ENCODE assay signal across 19 cellular contexts in the genomic region with DNA sequence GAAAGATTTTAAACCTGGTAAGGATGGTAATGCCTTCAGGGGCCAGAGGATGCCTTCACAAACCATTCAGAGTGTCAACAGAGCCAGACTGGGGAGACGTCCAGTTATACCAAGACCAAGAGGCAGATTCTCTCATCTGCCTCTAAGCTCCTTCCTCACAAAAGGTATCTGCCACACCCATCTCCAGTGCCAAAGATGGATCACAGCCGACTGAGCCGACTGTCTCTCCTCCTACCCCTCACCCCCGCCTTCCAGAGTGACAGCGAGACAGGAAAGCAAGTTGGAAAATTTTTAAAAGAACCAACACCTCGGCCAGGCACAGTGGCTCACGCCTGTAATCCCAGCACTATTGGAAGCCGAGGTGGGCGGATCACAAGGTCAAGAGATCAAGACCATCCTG.
DNase-seq lines count a peak whose midpoint lies in the region; ATAC-seq and TF ChIP-seq lines count a peak whose summit lies in the region.
"Had no signal": no experiment of that assay in that cellular context is flagged by ENCODE, and none has a peak within 500 bp of the region (broad histone marks: within the 10 kb centered on the region; RNA-seq: fewer than 3 reads in every experiment).

No MANE protein-coding gene starts in this region.

- H3K9me3 ChIP-seq in thymus (ENCODE audit: control insufficient read depth): no peaks in the 10 kb centered on the region
- H3K9me3 ChIP-seq: adrenal gland had no signal

- no peak overlapping the region for H3K4me3 ChIP-seq in thymus (ENCODE audit: low read length)
- H3K4me3 ChIP-seq: adrenal gland, cardiac muscle cell had no signal

- no peaks in the 10 kb centered on the region for H3K36me3 ChIP-seq in thymus (ENCODE audit: control insufficient read depth, insufficient read depth)
- H3K36me3 ChIP-seq: adrenal gland, cardiac muscle cell had no signal

- 84% methylated on average over 9 of the region's 9 CpGs for WGBS in thymus

- no peaks in the 10 kb centered on the region for H3K4me1 ChIP-seq in thymus (ENCODE audit: control insufficient read depth, insufficient read depth, low read length)

- H3K27ac ChIP-seq in epithelial cell of prostate (peak overlapping the region; percentile 87), thymus (ENCODE audit: low read depth) (peak overlapping the region; percentile 50)
- H3K27ac ChIP-seq: HL-60 had no signal

- DNase-seq in NCI-H69 (lab: John Stamatoyannopoulos, UW) (peak; percentile 23), epithelial cell of prostate (ENCODE audit: low read depth, low spot score) (no peak), myocyte (ENCODE audit: low read depth) (peak; percentile 45)
- DNase-seq: activated B cell treated with CpG ODN at 0.5 μM for 24 hours; adrenal gland; AML-193; COR-L47; effector CD4-positive, alpha-beta T cell; H7; NCI-H187 treated with DMSO at 0.1 percent for 48 hours; NCI-H446; Right ventricle myocardium superior; stimulated activated naive CD4-positive, alpha-beta T cell had no signal

- no peaks in the 10 kb centered on the region for H3K27me3 ChIP-seq in thymus (ENCODE audit: control insufficient read depth, insufficient read depth)
- H3K27me3 ChIP-seq: adrenal gland, cardiac muscle cell had no signal

- no peak for ATAC-seq in GM19397 (IDR thresholded peaks at IDR 0.05; ENCODE audit: unreplicated experiment)
- no peak for ATAC-seq in SK-N-SH treated with all-trans-retinoic acid at 6 μM for 48 hours
- no peak for ATAC-seq in HG03354 (IDR thresholded peaks at IDR 0.05; ENCODE audit: poor library complexity, severe bottlenecking, unreplicated experiment)

TF ChIP-seq in SK-N-SH treated with all-trans-retinoic acid at 6 μM for 48 hours, 23 proteins besides CTCF, POLR2A, EP300 and RAD21:
- TF ChIP-seq, protein P1, sequence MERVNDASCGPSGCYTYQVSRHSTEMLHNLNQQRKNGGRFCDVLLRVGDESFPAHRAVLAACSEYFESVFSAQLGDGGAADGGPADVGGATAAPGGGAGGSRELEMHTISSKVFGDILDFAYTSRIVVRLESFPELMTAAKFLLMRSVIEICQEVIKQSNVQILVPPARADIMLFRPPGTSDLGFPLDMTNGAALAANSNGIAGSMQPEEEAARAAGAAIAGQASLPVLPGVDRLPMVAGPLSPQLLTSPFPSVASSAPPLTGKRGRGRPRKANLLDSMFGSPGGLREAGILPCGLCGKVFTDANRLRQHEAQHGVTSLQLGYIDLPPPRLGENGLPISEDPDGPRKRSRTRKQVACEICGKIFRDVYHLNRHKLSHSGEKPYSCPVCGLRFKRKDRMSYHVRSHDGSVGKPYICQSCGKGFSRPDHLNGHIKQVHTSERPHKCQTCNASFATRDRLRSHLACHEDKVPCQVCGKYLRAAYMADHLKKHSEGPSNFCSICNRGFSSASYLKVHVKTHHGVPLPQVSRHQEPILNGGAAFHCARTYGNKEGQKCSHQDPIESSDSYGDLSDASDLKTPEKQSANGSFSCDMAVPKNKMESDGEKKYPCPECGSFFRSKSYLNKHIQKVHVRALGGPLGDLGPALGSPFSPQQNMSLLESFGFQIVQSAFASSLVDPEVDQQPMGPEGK (CRISPR knock-in tag; IDR thresholded peaks at IDR 0.05; ENCODE audit: borderline replicate concordance): no peak
- TF ChIP-seq, protein P2, sequence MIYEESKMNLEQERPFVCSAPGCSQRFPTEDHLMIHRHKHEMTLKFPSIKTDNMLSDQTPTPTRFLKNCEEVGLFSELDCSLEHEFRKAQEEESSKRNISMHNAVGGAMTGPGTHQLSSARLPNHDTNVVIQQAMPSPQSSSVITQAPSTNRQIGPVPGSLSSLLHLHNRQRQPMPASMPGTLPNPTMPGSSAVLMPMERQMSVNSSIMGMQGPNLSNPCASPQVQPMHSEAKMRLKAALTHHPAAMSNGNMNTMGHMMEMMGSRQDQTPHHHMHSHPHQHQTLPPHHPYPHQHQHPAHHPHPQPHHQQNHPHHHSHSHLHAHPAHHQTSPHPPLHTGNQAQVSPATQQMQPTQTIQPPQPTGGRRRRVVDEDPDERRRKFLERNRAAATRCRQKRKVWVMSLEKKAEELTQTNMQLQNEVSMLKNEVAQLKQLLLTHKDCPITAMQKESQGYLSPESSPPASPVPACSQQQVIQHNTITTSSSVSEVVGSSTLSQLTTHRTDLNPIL (CRISPR knock-in tag; IDR thresholded peaks at IDR 0.05; ENCODE audit: low read depth): no peak
- TF ChIP-seq CSDC2 (CRISPR knock-in tag; IDR thresholded peaks at IDR 0.05): no peak
- TF ChIP-seq PPARA (CRISPR knock-in tag; IDR thresholded peaks at IDR 0.05; ENCODE audit: borderline replicate concordance): no peak
- TF ChIP-seq, protein P3, sequence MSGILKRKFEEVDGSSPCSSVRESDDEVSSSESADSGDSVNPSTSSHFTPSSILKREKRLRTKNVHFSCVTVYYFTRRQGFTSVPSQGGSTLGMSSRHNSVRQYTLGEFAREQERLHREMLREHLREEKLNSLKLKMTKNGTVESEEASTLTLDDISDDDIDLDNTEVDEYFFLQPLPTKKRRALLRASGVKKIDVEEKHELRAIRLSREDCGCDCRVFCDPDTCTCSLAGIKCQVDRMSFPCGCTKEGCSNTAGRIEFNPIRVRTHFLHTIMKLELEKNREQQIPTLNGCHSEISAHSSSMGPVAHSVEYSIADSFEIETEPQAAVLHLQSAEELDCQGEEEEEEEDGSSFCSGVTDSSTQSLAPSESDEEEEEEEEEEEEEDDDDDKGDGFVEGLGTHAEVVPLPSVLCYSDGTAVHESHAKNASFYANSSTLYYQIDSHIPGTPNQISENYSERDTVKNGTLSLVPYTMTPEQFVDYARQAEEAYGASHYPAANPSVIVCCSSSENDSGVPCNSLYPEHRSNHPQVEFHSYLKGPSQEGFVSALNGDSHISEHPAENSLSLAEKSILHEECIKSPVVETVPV (CRISPR knock-in tag; IDR thresholded peaks at IDR 0.05): no peak
- TF ChIP-seq OSR1 (CRISPR knock-in tag; IDR thresholded peaks at IDR 0.05): no peak
- TF ChIP-seq ESRRG (CRISPR knock-in tag; IDR thresholded peaks at IDR 0.05): no peak
- TF ChIP-seq ISL1 (CRISPR knock-in tag; IDR thresholded peaks at IDR 0.05): no peak
- TF ChIP-seq ZFP3 (CRISPR knock-in tag; IDR thresholded peaks at IDR 0.05): no peak
- TF ChIP-seq GLIS3 (CRISPR knock-in tag; IDR thresholded peaks at IDR 0.05): no peak
- TF ChIP-seq ZNF70 (CRISPR knock-in tag; IDR thresholded peaks at IDR 0.05): no peak
- TF ChIP-seq BACH2 (CRISPR knock-in tag; IDR thresholded peaks at IDR 0.05; ENCODE audit: borderline replicate concordance): no peak
- TF ChIP-seq, protein P4, sequence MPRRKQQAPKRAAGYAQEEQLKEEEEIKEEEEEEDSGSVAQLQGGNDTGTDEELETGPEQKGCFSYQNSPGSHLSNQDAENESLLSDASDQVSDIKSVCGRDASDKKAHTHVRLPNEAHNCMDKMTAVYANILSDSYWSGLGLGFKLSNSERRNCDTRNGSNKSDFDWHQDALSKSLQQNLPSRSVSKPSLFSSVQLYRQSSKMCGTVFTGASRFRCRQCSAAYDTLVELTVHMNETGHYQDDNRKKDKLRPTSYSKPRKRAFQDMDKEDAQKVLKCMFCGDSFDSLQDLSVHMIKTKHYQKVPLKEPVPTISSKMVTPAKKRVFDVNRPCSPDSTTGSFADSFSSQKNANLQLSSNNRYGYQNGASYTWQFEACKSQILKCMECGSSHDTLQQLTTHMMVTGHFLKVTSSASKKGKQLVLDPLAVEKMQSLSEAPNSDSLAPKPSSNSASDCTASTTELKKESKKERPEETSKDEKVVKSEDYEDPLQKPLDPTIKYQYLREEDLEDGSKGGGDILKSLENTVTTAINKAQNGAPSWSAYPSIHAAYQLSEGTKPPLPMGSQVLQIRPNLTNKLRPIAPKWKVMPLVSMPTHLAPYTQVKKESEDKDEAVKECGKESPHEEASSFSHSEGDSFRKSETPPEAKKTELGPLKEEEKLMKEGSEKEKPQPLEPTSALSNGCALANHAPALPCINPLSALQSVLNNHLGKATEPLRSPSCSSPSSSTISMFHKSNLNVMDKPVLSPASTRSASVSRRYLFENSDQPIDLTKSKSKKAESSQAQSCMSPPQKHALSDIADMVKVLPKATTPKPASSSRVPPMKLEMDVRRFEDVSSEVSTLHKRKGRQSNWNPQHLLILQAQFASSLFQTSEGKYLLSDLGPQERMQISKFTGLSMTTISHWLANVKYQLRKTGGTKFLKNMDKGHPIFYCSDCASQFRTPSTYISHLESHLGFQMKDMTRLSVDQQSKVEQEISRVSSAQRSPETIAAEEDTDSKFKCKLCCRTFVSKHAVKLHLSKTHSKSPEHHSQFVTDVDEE (CRISPR knock-in tag; IDR thresholded peaks at IDR 0.05): no peak
- TF ChIP-seq TCF4 (CRISPR knock-in tag; IDR thresholded peaks at IDR 0.05; ENCODE audit: borderline replicate concordance): no peak
- no peak for TF ChIP-seq SNAI2 (CRISPR knock-in tag; IDR thresholded peaks at IDR 0.05)
